Comparison of ENCODE assay signal across 25 cellular contexts in genomic region chr1:187009320-187009719, GRCh38.
"Had no signal": no experiment of that assay in that cellular context is flagged by ENCODE, and none has a peak within 500 bp of the region (broad histone marks: within the 10 kb centered on the region; RNA-seq: fewer than 3 reads in every experiment).

No MANE protein-coding gene starts in this region.

- H3K27me3 Mint-ChIP-seq: activated naive CD4-positive, alpha-beta T cell treated with anti-CD3 and anti-CD28 coated beads, Interleukin-2, amount 10 ng/mL, durations not matched to agents 7 days and 5 days; activated naive CD8-positive, alpha-beta T cell treated with anti-CD3 and anti-CD28 coated beads, Interleukin-2, amount 50 U/mL, for 24 hours; brain; stimulated activated memory B cell treated with anti-CD40 and anti-IgM and Interleukin-4, amounts not matched to agents 10 μg/mL and 1 μg/mL and 100 μg/mL, for 72 hours had no signal

- H3K9me3 ChIP-seq: thoracic aorta had no signal

- H3K27me3 ChIP-seq: spleen had no signal

- H3K9me3 Mint-ChIP-seq: stimulated activated memory B cell treated with anti-CD40 and anti-IgM and Interleukin-4, amounts not matched to agents 10 μg/mL and 1 μg/mL and 100 μg/mL, for 72 hours had no signal

- H3K4me1 Mint-ChIP-seq: activated naive CD4-positive, alpha-beta T cell treated with anti-CD3 and anti-CD28 coated beads, Interleukin-2, amount 10 ng/mL, durations not matched to agents 7 days and 5 days; activated naive CD8-positive, alpha-beta T cell treated with anti-CD3 and anti-CD28 coated beads, Interleukin-2, amount 50 U/mL, for 24 hours; brain; nephron progenitor cell; stimulated activated memory B cell treated with anti-CD40 and anti-IgM and Interleukin-4, amounts not matched to agents 10 μg/mL and 1 μg/mL and 100 μg/mL, for 72 hours had no signal

- H3K4me3 Mint-ChIP-seq: activated naive CD4-positive, alpha-beta T cell treated with anti-CD3 and anti-CD28 coated beads, Interleukin-2, amount 10 ng/mL, durations not matched to agents 7 days and 5 days; activated naive CD8-positive, alpha-beta T cell treated with anti-CD3 and anti-CD28 coated beads, Interleukin-2, amount 50 U/mL, for 24 hours; brain; endodermal cell; nephron progenitor cell; stimulated activated memory B cell treated with anti-CD40 and anti-IgM and Interleukin-4, amounts not matched to agents 10 μg/mL and 1 μg/mL and 100 μg/mL, for 72 hours had no signal

- H3K36me3 Mint-ChIP-seq: activated naive CD4-positive, alpha-beta T cell treated with anti-CD3 and anti-CD28 coated beads, Interleukin-2, amount 10 ng/mL, durations not matched to agents 7 days and 5 days; brain; stimulated activated memory B cell treated with anti-CD40 and anti-IgM and Interleukin-4, amounts not matched to agents 10 μg/mL and 1 μg/mL and 100 μg/mL, for 72 hours had no signal

- H3K4me1 ChIP-seq: left ventricle myocardium inferior, spleen had no signal

- DNase-seq: activated CD4-positive, alpha-beta T cell treated with anti-CD3 and anti-CD28 coated beads, Interleukin-2, amount 50 U/mL, for 1 hour; activated CD8-positive, alpha-beta memory T cell treated with anti-CD3 and anti-CD28 coated beads, Interleukin-2, amount 50 U/mL, for 4 hours; activated effector memory CD4-positive, alpha-beta T cell treated with Interleukin-2 at 50 U/mL for 16 hours; activated naive CD4-positive, alpha-beta T cell treated with anti-CD3 and anti-CD28 coated beads, Interleukin-2, amount 10 ng/mL, durations not matched to agents 7 days and 5 days; activated naive CD8-positive, alpha-beta T cell treated with anti-CD3 and anti-CD28 coated beads, Interleukin-2, amount 50 U/mL, for 24 hours; activated T-cell treated with anti-CD3 and anti-CD28 coated beads, Interleukin-2, amount 50 U/mL, for 48 hours; anterior cingulate cortex; caudate nucleus; dorsolateral prefrontal cortex; endodermal cell; foreskin fibroblast; hypothalamus; kidney; left ventricle myocardium inferior; mammary epithelial cell; midbrain; nephron progenitor cell; occipital lobe; retina; spleen; stimulated activated CD4-positive, alpha-beta T cell treated with anti-CD3 and anti-CD28 coated beads, Interleukin-4, amount 100 ng/mL, for 4 hours had no signal

- H3K27ac Mint-ChIP-seq: activated naive CD4-positive, alpha-beta T cell treated with anti-CD3 and anti-CD28 coated beads, Interleukin-2, amount 10 ng/mL, durations not matched to agents 7 days and 5 days; activated naive CD8-positive, alpha-beta T cell treated with anti-CD3 and anti-CD28 coated beads, Interleukin-2, amount 50 U/mL, for 24 hours; brain; endodermal cell; nephron progenitor cell; stimulated activated memory B cell treated with anti-CD40 and anti-IgM and Interleukin-4, amounts not matched to agents 10 μg/mL and 1 μg/mL and 100 μg/mL, for 72 hours had no signal

- H3K27ac ChIP-seq: dorsolateral prefrontal cortex, epithelial cell of prostate, left ventricle myocardium inferior, spleen, thoracic aorta had no signal

- H3K4me3 ChIP-seq: dorsolateral prefrontal cortex, left ventricle myocardium inferior, spleen, thoracic aorta had no signal

- H3K36me3 ChIP-seq: left ventricle myocardium inferior, spleen, thoracic aorta had no signal
